In the genomic region with DNA sequence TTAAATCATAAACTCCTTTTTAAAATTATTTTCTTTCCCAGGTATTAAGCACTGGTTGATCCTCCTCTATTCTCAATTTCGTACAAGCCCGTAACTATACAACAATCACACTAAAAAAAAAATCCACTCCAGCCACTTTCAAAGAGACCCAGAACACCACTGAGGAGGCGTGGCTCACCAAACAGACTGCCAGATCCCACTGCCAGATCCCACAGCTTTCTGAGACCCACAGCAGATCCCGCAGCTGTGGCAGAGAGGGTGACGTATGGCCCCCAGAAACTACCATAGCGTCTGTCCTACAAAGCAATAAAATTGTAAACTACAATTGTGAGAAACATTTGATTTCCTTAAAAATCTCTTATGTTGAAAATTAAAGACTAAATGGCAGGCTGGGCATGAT, we compare ENCODE assay signal across 19 cellular contexts.
DNase-seq lines count a peak whose midpoint lies in the region; ATAC-seq and TF ChIP-seq lines count a peak whose summit lies in the region.
"Had no signal": no experiment of that assay in that cellular context is flagged by ENCODE, and none has a peak within 500 bp of the region (broad histone marks: within the 10 kb centered on the region; RNA-seq: fewer than 3 reads in every experiment).

No MANE protein-coding gene starts in this region.

- H3K4me2 ChIP-seq in GM23338 = no peak overlapping the region

- no peaks in the 10 kb centered on the region for H3K9me3 ChIP-seq in CD8-positive, alpha-beta T cell (ENCODE audit: low read length)
- H3K9me3 ChIP-seq: Peyer's patch, SJSA1 had no signal

- POLR2A ChIA-PET in CD8-positive, alpha-beta T cell (lab: Charles Lee) = no interaction called here

- H3K27me3 Mint-ChIP-seq in GM23338 (ENCODE audit: insufficient read depth, low read depth, poor library complexity) (peaks cover 5% of the 10 kb centered on the region), brain (peaks cover 6% of the 10 kb centered on the region), osteocyte (ENCODE audit: unreplicated experiment) (no peaks in the 10 kb centered on the region)
- peaks cover 4% of the 10 kb centered on the region for H3K27me3 Mint-ChIP-seq in CD8-positive, alpha-beta T cell (ENCODE audit: low read depth)
- no peaks in the 10 kb centered on the region for H3K27me3 Mint-ChIP-seq in T-helper 2 cell treated with Interferon-gamma antibody and Interleukin-4, amounts not matched to agents 5 μg/mL and 100 μg/mL, for 36 hours (ENCODE audit: low read depth)

- H3K36me3 ChIP-seq in GM23338 (ENCODE audit: insufficient read depth) = no peaks in the 10 kb centered on the region
- no peaks in the 10 kb centered on the region for H3K36me3 ChIP-seq in CD8-positive, alpha-beta T cell (ENCODE audit: insufficient read depth, low read length)
- H3K36me3 ChIP-seq: Peyer's patch, SJSA1 had no signal

- H3K4me1 ChIP-seq in GM23338 (ENCODE audit: insufficient read depth) = peaks cover 11% of the 10 kb centered on the region; the same call in 1 of the 2 replicates
- H3K4me1 ChIP-seq in CD8-positive, alpha-beta T cell (ENCODE audit: insufficient read depth, low read length) = no peaks in the 10 kb centered on the region
- H3K4me1 ChIP-seq: Peyer's patch had no signal

- no peak overlapping the region for H3K27ac ChIP-seq in GM23338 (ENCODE audit: low read depth)
- no peak overlapping the region for H3K27ac ChIP-seq in CD8-positive, alpha-beta T cell (ENCODE audit: low read depth, low read length)
- H3K27ac ChIP-seq: Peyer's patch had no signal

- no peaks in the 10 kb centered on the region for H3K9me3 Mint-ChIP-seq in GM23338
- no peaks in the 10 kb centered on the region for H3K9me3 Mint-ChIP-seq in brain
- H3K9me3 Mint-ChIP-seq in osteocyte (ENCODE audit: unreplicated experiment) = no peaks in the 10 kb centered on the region
- H3K9me3 Mint-ChIP-seq in CD8-positive, alpha-beta T cell = no peaks in the 10 kb centered on the region
- H3K9me3 Mint-ChIP-seq in T-helper 2 cell treated with Interferon-gamma antibody and Interleukin-4, amounts not matched to agents 5 μg/mL and 100 μg/mL, for 36 hours = no peaks in the 10 kb centered on the region

- H3K4me3 Mint-ChIP-seq in GM23338 (no peak overlapping the region), brain (no peak overlapping the region), osteocyte (ENCODE audit: unreplicated experiment) (no peak overlapping the region)
- no peak overlapping the region for H3K4me3 Mint-ChIP-seq in CD8-positive, alpha-beta T cell
- no peak overlapping the region for H3K4me3 Mint-ChIP-seq in T-helper 2 cell treated with Interferon-gamma antibody and Interleukin-4, amounts not matched to agents 5 μg/mL and 100 μg/mL, for 36 hours

- intact Hi-C loops in left ventricle myocardium superior (cut with micrococcal nuclease) = no loop called here
- intact Hi-C loops in CD8-positive, alpha-beta T cell (cut with DNase I, micrococcal nuclease) = no loop called here

- H3K36me3 Mint-ChIP-seq in GM23338 (ENCODE audit: low read depth) (no peaks in the 10 kb centered on the region), brain (peaks cover 4% of the 10 kb centered on the region), osteocyte (ENCODE audit: unreplicated experiment) (no peaks in the 10 kb centered on the region)
- H3K36me3 Mint-ChIP-seq in CD8-positive, alpha-beta T cell = no peaks in the 10 kb centered on the region
- H3K36me3 Mint-ChIP-seq in T-helper 2 cell treated with Interferon-gamma antibody and Interleukin-4, amounts not matched to agents 5 μg/mL and 100 μg/mL, for 36 hours (ENCODE audit: low read depth) = no peaks in the 10 kb centered on the region

- H3K4me3 ChIP-seq in GM23338 = no peak overlapping the region
- no peak overlapping the region for H3K4me3 ChIP-seq in CD8-positive, alpha-beta T cell (ENCODE audit: low read depth, low read length)
- H3K4me3 ChIP-seq: Peyer's patch, SJSA1 had no signal

- H4K20me1 ChIP-seq in GM23338 (replicated peaks; ENCODE audit: insufficient read depth) = no peaks in the 10 kb centered on the region

- no peaks in the 10 kb centered on the region for H3K9me2 ChIP-seq in GM23338 (ENCODE audit: insufficient read depth)

- H2AFZ ChIP-seq in GM23338 = peak overlapping the region; percentile 33; the same call in 1 of the 2 replicates

- no peaks in the 10 kb centered on the region for H3F3A ChIP-seq in GM23338 (replicated peaks; ENCODE audit: low read depth)

- peaks cover 28% of the 10 kb centered on the region for H3K4me1 Mint-ChIP-seq in GM23338
- H3K4me1 Mint-ChIP-seq in brain = peaks cover 78% of the 10 kb centered on the region
- H3K4me1 Mint-ChIP-seq in osteocyte (ENCODE audit: unreplicated experiment) = peaks cover 58% of the 10 kb centered on the region
- H3K4me1 Mint-ChIP-seq in CD8-positive, alpha-beta T cell (ENCODE audit: low read depth) = no peaks in the 10 kb centered on the region
- no peaks in the 10 kb centered on the region for H3K4me1 Mint-ChIP-seq in T-helper 2 cell treated with Interferon-gamma antibody and Interleukin-4, amounts not matched to agents 5 μg/mL and 100 μg/mL, for 36 hours (ENCODE audit: low read depth)

- CTCF ChIA-PET in CD8-positive, alpha-beta T cell (lab: Charles Lee) = no interaction called here

- ATAC-seq in GM23338 (no peak), left ventricle myocardium superior (peak; percentile 59), GM18519 (IDR thresholded peaks at IDR 0.05; ENCODE audit: low FRiP score, unreplicated experiment) (no peak), HG02981 (IDR thresholded peaks at IDR 0.05; ENCODE audit: unreplicated experiment) (no peak)
- ATAC-seq in CD8-positive, alpha-beta T cell = no peak

- no peak for DNase-seq in GM23338 (ENCODE audit: low spot score)
- no peak for DNase-seq in left ventricle myocardium superior
- peak; percentile 32 for DNase-seq in osteocyte (ENCODE audit: extremely low spot score, unreplicated experiment)
- no peak for DNase-seq in CD8-positive, alpha-beta T cell
- DNase-seq in T-helper 2 cell treated with Interferon-gamma antibody and Interleukin-4, amounts not matched to agents 5 μg/mL and 100 μg/mL, for 36 hours (ENCODE audit: low spot score) = no peak
- DNase-seq: AML-193, DMS53, GF-D8, Karpas-422, NCI-H1694, NCI-H2081, NCI-H2171, NCI-H524 treated with DMSO at 0.1 percent for 48 hours, NCI-H82, Peyer's patch had no signal

- H3K79me2 ChIP-seq in GM23338 (replicated peaks; ENCODE audit: insufficient read depth) = no peaks in the 10 kb centered on the region

- TF ChIP-seq CTCF in GM23338 (conservative IDR thresholded peaks at IDR 0.05; ENCODE audit: low read depth in 2 of 2) (no peak), brain (conservative IDR thresholded peaks at IDR 0.05) (no peak), osteocyte (IDR thresholded peaks at IDR 0.05) (no peak)
- TF ChIP-seq CTCF in CD8-positive, alpha-beta T cell (IDR thresholded peaks at IDR 0.05) = no peak

- H3K27ac Mint-ChIP-seq in GM23338 (no peak overlapping the region), brain (peak overlapping the region in 4 of 5 experiments; percentile 19 to 97 (median 28)), osteocyte (ENCODE audit: unreplicated experiment) (peak overlapping the region; percentile 96)
- no peak overlapping the region for H3K27ac Mint-ChIP-seq in CD8-positive, alpha-beta T cell
- H3K27ac Mint-ChIP-seq in T-helper 2 cell treated with Interferon-gamma antibody and Interleukin-4, amounts not matched to agents 5 μg/mL and 100 μg/mL, for 36 hours = no peak overlapping the region

- no peaks in the 10 kb centered on the region for H3K27me3 ChIP-seq in GM23338 (ENCODE audit: insufficient read depth)
- H3K27me3 ChIP-seq in CD8-positive, alpha-beta T cell (ENCODE audit: insufficient read depth, low read length) = no peaks in the 10 kb centered on the region
- H3K27me3 ChIP-seq: Peyer's patch, SJSA1 had no signal

TF ChIP-seq in GM23338, 12 proteins besides CTCF, POLR2A, EP300 and RAD21:
- TF ChIP-seq, protein P1, sequence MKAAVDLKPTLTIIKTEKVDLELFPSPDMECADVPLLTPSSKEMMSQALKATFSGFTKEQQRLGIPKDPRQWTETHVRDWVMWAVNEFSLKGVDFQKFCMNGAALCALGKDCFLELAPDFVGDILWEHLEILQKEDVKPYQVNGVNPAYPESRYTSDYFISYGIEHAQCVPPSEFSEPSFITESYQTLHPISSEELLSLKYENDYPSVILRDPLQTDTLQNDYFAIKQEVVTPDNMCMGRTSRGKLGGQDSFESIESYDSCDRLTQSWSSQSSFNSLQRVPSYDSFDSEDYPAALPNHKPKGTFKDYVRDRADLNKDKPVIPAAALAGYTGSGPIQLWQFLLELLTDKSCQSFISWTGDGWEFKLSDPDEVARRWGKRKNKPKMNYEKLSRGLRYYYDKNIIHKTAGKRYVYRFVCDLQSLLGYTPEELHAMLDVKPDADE (IDR thresholded peaks at IDR 0.05) = no peak
- TF ChIP-seq CREB1 (CRISPR knock-in tag; IDR thresholded peaks at IDR 0.05; ENCODE audit: low read depth) = no peak
- no peak for TF ChIP-seq ZNF331 (CRISPR knock-in tag; IDR thresholded peaks at IDR 0.05; ENCODE audit: low read depth)
- TF ChIP-seq, protein P2, sequence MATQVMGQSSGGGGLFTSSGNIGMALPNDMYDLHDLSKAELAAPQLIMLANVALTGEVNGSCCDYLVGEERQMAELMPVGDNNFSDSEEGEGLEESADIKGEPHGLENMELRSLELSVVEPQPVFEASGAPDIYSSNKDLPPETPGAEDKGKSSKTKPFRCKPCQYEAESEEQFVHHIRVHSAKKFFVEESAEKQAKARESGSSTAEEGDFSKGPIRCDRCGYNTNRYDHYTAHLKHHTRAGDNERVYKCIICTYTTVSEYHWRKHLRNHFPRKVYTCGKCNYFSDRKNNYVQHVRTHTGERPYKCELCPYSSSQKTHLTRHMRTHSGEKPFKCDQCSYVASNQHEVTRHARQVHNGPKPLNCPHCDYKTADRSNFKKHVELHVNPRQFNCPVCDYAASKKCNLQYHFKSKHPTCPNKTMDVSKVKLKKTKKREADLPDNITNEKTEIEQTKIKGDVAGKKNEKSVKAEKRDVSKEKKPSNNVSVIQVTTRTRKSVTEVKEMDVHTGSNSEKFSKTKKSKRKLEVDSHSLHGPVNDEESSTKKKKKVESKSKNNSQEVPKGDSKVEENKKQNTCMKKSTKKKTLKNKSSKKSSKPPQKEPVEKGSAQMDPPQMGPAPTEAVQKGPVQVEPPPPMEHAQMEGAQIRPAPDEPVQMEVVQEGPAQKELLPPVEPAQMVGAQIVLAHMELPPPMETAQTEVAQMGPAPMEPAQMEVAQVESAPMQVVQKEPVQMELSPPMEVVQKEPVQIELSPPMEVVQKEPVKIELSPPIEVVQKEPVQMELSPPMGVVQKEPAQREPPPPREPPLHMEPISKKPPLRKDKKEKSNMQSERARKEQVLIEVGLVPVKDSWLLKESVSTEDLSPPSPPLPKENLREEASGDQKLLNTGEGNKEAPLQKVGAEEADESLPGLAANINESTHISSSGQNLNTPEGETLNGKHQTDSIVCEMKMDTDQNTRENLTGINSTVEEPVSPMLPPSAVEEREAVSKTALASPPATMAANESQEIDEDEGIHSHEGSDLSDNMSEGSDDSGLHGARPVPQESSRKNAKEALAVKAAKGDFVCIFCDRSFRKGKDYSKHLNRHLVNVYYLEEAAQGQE (IDR thresholded peaks at IDR 0.05; ENCODE audit: unreplicated experiment) = no peak

Comparison
In these comparisons a context has a peak if more than half of its experiments do, and no peak if none do; other contexts are left out.
1. H3K27ac Mint-ChIP-seq: peak in brain (4 of 5) and osteocyte (single experiment); none in GM23338 (single experiment), CD8-positive, alpha-beta T cell (single experiment) and T-helper 2 cell treated with Interferon-gamma antibody and Interleukin-4, amounts not matched to agents 5 μg/mL and 100 μg/mL, for 36 hours (single experiment).